ENCODE assay signal across 1 cellular context in the genomic region with DNA sequence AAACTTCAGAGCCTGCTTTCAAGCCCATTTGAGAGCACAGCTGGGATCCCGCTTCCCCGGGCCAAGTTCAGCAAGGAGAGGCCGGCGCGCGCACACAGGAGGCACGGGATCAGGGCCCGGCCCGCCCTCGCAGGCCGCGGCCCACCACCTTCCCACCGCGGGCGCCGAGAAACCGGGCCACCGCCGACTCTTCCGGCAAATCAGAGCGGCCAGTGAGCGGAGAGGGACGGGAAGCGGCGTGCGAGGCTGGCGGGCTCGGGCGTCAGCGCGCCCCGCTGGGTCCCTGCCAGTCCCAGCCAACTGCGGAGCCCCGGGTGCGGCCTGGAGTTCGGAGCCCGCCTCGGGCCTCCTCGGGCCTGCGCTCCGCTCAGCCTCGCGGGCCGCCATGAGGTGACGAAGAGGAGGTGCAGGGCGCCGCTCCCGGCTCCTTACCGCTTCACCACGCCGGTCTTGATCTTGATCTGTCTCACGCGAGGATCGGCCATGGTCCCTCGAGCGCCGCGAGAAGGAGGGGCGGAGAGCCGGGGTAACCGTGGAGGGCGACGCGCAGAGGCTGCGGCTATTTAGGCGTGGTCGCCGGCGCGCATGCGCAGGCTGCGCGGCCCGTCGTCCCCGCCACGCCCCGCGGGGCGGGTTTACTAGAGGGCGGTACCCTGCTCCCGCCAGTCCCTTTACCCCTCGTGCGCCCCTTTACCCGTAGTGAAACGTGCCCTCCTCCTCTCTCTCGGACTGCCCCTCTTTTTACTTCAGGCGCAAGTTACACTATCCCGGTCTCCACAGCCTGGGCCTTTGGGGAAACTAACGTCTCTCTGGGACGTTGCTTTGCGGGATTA.
TF ChIP-seq lines count a peak whose summit lies in the region.

A gene with protein sequence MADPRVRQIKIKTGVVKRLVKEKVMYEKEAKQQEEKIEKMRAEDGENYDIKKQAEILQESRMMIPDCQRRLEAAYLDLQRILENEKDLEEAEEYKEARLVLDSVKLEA (minus strand): TSS at position 567 of the 833 bp plus-strand sequence. CDS start 82 bp downstream, at position 485.

TF ChIP-seq in WTC11, 78 proteins besides CTCF, POLR2A, EP300 and RAD21 (continued from another document):
- TF ChIP-seq, protein P1, sequence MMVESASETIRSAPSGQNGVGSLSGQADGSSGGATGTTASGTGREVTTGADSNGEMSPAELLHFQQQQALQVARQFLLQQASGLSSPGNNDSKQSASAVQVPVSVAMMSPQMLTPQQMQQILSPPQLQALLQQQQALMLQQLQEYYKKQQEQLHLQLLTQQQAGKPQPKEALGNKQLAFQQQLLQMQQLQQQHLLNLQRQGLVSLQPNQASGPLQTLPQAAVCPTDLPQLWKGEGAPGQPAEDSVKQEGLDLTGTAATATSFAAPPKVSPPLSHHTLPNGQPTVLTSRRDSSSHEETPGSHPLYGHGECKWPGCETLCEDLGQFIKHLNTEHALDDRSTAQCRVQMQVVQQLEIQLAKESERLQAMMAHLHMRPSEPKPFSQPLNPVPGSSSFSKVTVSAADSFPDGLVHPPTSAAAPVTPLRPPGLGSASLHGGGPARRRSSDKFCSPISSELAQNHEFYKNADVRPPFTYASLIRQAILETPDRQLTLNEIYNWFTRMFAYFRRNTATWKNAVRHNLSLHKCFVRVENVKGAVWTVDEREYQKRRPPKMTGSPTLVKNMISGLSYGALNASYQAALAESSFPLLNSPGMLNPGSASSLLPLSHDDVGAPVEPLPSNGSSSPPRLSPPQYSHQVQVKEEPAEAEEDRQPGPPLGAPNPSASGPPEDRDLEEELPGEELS (CRISPR knock-in tag; IDR thresholded peaks at IDR 0.05), result peak; percentile 87
- TF ChIP-seq ZNF423 (CRISPR knock-in tag; IDR thresholded peaks at IDR 0.05) (no peak), ZNF396 (CRISPR knock-in tag; IDR thresholded peaks at IDR 0.05; ENCODE audit: borderline replicate concordance) (no peak), MYBL2 (CRISPR knock-in tag; IDR thresholded peaks at IDR 0.05) (peak; percentile 80; the same call in 1 of the 2 replicates), ZNF416 (CRISPR knock-in tag; IDR thresholded peaks at IDR 0.05) (no peak), HMGA2 (CRISPR knock-in tag; IDR thresholded peaks at IDR 0.05) (no peak), SP1 (CRISPR knock-in tag; conservative IDR thresholded peaks at IDR 0.05) (peak; percentile 64), TEAD4 (CRISPR knock-in tag; IDR thresholded peaks at IDR 0.05) (no peak), CBFB (CRISPR knock-in tag; IDR thresholded peaks at IDR 0.05; ENCODE audit: low read depth) (no peak), FOXJ3 (CRISPR knock-in tag; IDR thresholded peaks at IDR 0.05; ENCODE audit: borderline replicate concordance) (no peak), NR3C1 (CRISPR knock-in tag; conservative IDR thresholded peaks at IDR 0.05; ENCODE audit: low read depth) (no peak), SMAD3 (CRISPR knock-in tag; IDR thresholded peaks at IDR 0.05; ENCODE audit: borderline replicate concordance) (0 out of 2 replicates have a peak, but pooled peaks have one; percentile 24), KAT7 (CRISPR knock-in tag; IDR thresholded peaks at IDR 0.05; ENCODE audit: borderline replicate concordance) (0 out of 2 replicates have a peak, but pooled peaks have one; percentile 82), ELF4 (CRISPR knock-in tag; IDR thresholded peaks at IDR 0.05; ENCODE audit: low read depth) (0 out of 2 replicates have a peak, but pooled peaks have one; percentile 25), ZNF219 (CRISPR knock-in tag; IDR thresholded peaks at IDR 0.05; ENCODE audit: borderline replicate concordance) (peak; percentile 16; the same call in 1 of the 2 replicates), TP53 (CRISPR knock-in tag; IDR thresholded peaks at IDR 0.05) (peak; percentile 85; the same call in 1 of the 2 replicates), ZNF317 (CRISPR knock-in tag; IDR thresholded peaks at IDR 0.05; ENCODE audit: borderline replicate concordance, low read depth) (no peak; the same call in 1 of the 2 replicates), NFYB (CRISPR knock-in tag; conservative IDR thresholded peaks at IDR 0.05; ENCODE audit: low read depth) (no peak), FOXP1 (CRISPR knock-in tag; IDR thresholded peaks at IDR 0.05; ENCODE audit: borderline replicate concordance) (peak; percentile 88), CREM (CRISPR knock-in tag; IDR thresholded peaks at IDR 0.05) (no peak), ZNF232 (CRISPR knock-in tag; IDR thresholded peaks at IDR 0.05) (peak; percentile 82; the same call in 1 of the 2 replicates), EMX1 (CRISPR knock-in tag; IDR thresholded peaks at IDR 0.05) (no peak), ZNF138 (CRISPR knock-in tag; conservative IDR thresholded peaks at IDR 0.05) (no peak)
- TF ChIP-seq, protein P2, sequence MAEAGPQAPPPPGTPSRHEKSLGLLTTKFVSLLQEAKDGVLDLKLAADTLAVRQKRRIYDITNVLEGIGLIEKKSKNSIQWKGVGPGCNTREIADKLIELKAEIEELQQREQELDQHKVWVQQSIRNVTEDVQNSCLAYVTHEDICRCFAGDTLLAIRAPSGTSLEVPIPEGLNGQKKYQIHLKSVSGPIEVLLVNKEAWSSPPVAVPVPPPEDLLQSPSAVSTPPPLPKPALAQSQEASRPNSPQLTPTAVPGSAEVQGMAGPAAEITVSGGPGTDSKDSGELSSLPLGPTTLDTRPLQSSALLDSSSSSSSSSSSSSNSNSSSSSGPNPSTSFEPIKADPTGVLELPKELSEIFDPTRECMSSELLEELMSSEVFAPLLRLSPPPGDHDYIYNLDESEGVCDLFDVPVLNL (CRISPR knock-in tag; IDR thresholded peaks at IDR 0.05; ENCODE audit: borderline replicate concordance, low read depth), result peak; percentile 58; the same call in 1 of the 2 replicates
- TF ChIP-seq, protein P3, sequence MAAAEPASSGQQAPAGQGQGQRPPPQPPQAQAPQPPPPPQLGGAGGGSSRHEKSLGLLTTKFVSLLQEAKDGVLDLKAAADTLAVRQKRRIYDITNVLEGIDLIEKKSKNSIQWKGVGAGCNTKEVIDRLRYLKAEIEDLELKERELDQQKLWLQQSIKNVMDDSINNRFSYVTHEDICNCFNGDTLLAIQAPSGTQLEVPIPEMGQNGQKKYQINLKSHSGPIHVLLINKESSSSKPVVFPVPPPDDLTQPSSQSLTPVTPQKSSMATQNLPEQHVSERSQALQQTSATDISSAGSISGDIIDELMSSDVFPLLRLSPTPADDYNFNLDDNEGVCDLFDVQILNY (CRISPR knock-in tag; IDR thresholded peaks at IDR 0.05), result peak; percentile 81; the same call in 1 of the 2 replicates
- TF ChIP-seq, protein P4, sequence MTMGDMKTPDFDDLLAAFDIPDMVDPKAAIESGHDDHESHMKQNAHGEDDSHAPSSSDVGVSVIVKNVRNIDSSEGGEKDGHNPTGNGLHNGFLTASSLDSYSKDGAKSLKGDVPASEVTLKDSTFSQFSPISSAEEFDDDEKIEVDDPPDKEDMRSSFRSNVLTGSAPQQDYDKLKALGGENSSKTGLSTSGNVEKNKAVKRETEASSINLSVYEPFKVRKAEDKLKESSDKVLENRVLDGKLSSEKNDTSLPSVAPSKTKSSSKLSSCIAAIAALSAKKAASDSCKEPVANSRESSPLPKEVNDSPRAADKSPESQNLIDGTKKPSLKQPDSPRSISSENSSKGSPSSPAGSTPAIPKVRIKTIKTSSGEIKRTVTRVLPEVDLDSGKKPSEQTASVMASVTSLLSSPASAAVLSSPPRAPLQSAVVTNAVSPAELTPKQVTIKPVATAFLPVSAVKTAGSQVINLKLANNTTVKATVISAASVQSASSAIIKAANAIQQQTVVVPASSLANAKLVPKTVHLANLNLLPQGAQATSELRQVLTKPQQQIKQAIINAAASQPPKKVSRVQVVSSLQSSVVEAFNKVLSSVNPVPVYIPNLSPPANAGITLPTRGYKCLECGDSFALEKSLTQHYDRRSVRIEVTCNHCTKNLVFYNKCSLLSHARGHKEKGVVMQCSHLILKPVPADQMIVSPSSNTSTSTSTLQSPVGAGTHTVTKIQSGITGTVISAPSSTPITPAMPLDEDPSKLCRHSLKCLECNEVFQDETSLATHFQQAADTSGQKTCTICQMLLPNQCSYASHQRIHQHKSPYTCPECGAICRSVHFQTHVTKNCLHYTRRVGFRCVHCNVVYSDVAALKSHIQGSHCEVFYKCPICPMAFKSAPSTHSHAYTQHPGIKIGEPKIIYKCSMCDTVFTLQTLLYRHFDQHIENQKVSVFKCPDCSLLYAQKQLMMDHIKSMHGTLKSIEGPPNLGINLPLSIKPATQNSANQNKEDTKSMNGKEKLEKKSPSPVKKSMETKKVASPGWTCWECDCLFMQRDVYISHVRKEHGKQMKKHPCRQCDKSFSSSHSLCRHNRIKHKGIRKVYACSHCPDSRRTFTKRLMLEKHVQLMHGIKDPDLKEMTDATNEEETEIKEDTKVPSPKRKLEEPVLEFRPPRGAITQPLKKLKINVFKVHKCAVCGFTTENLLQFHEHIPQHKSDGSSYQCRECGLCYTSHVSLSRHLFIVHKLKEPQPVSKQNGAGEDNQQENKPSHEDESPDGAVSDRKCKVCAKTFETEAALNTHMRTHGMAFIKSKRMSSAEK (CRISPR knock-in tag; IDR thresholded peaks at IDR 0.05; ENCODE audit: borderline replicate concordance), result no peak
- TF ChIP-seq, protein P5, sequence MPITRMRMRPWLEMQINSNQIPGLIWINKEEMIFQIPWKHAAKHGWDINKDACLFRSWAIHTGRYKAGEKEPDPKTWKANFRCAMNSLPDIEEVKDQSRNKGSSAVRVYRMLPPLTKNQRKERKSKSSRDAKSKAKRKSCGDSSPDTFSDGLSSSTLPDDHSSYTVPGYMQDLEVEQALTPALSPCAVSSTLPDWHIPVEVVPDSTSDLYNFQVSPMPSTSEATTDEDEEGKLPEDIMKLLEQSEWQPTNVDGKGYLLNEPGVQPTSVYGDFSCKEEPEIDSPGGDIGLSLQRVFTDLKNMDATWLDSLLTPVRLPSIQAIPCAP (CRISPR knock-in tag; IDR thresholded peaks at IDR 0.05), result no peak; the same call in 1 of the 2 replicates
- TF ChIP-seq, protein P6, sequence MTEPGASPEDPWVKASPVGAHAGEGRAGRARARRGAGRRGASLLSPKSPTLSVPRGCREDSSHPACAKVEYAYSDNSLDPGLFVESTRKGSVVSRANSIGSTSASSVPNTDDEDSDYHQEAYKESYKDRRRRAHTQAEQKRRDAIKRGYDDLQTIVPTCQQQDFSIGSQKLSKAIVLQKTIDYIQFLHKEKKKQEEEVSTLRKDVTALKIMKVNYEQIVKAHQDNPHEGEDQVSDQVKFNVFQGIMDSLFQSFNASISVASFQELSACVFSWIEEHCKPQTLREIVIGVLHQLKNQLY (CRISPR knock-in tag; IDR thresholded peaks at IDR 0.05), result no peak
- TF ChIP-seq, protein P7, sequence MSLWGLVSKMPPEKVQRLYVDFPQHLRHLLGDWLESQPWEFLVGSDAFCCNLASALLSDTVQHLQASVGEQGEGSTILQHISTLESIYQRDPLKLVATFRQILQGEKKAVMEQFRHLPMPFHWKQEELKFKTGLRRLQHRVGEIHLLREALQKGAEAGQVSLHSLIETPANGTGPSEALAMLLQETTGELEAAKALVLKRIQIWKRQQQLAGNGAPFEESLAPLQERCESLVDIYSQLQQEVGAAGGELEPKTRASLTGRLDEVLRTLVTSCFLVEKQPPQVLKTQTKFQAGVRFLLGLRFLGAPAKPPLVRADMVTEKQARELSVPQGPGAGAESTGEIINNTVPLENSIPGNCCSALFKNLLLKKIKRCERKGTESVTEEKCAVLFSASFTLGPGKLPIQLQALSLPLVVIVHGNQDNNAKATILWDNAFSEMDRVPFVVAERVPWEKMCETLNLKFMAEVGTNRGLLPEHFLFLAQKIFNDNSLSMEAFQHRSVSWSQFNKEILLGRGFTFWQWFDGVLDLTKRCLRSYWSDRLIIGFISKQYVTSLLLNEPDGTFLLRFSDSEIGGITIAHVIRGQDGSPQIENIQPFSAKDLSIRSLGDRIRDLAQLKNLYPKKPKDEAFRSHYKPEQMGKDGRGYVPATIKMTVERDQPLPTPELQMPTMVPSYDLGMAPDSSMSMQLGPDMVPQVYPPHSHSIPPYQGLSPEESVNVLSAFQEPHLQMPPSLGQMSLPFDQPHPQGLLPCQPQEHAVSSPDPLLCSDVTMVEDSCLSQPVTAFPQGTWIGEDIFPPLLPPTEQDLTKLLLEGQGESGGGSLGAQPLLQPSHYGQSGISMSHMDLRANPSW (CRISPR knock-in tag; conservative IDR thresholded peaks at IDR 0.05; ENCODE audit: low read depth), result no peak
- TF ChIP-seq, protein P8, sequence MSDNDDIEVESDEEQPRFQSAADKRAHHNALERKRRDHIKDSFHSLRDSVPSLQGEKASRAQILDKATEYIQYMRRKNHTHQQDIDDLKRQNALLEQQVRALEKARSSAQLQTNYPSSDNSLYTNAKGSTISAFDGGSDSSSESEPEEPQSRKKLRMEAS (CRISPR knock-in tag; IDR thresholded peaks at IDR 0.05), result peak; percentile 24; the same call in 1 of the 2 replicates
- TF ChIP-seq, protein P9, sequence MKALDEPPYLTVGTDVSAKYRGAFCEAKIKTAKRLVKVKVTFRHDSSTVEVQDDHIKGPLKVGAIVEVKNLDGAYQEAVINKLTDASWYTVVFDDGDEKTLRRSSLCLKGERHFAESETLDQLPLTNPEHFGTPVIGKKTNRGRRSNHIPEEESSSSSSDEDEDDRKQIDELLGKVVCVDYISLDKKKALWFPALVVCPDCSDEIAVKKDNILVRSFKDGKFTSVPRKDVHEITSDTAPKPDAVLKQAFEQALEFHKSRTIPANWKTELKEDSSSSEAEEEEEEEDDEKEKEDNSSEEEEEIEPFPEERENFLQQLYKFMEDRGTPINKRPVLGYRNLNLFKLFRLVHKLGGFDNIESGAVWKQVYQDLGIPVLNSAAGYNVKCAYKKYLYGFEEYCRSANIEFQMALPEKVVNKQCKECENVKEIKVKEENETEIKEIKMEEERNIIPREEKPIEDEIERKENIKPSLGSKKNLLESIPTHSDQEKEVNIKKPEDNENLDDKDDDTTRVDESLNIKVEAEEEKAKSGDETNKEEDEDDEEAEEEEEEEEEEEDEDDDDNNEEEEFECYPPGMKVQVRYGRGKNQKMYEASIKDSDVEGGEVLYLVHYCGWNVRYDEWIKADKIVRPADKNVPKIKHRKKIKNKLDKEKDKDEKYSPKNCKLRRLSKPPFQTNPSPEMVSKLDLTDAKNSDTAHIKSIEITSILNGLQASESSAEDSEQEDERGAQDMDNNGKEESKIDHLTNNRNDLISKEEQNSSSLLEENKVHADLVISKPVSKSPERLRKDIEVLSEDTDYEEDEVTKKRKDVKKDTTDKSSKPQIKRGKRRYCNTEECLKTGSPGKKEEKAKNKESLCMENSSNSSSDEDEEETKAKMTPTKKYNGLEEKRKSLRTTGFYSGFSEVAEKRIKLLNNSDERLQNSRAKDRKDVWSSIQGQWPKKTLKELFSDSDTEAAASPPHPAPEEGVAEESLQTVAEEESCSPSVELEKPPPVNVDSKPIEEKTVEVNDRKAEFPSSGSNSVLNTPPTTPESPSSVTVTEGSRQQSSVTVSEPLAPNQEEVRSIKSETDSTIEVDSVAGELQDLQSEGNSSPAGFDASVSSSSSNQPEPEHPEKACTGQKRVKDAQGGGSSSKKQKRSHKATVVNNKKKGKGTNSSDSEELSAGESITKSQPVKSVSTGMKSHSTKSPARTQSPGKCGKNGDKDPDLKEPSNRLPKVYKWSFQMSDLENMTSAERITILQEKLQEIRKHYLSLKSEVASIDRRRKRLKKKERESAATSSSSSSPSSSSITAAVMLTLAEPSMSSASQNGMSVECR (CRISPR knock-in tag; IDR thresholded peaks at IDR 0.05; ENCODE audit: borderline replicate concordance), result peak; percentile 63; the same call in 1 of the 2 replicates
- TF ChIP-seq, protein P10, sequence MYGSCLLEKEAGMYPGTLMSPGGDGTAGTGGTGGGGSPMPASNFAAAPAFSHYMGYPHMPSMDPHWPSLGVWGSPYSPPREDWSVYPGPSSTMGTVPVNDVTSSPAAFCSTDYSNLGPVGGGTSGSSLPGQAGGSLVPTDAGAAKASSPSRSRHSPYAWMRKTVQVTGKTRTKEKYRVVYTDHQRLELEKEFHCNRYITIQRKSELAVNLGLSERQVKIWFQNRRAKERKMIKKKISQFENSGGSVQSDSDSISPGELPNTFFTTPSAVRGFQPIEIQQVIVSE (CRISPR knock-in tag; IDR thresholded peaks at IDR 0.05; ENCODE audit: borderline replicate concordance), result no peak
